ENCODE assay signal across 12 cellular contexts in the genomic region with DNA sequence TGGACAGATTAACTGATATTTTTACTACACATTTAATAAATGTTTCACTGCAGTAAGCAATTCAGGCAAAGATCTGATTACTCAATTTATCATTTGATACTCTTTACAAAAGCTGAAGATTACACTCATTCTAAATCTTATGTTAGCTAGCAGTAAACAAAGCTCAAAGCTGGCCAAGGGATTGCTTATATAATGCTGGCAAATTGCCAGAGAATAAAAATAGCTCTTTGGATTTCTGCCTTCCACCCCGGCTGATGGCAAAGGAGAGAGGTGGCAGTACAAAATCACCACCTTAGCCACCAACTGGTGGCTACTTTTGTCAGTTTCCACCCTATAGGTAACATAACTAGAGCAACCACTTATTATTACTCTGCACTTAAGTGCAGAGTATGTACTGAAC.
DNase-seq lines count a peak whose midpoint lies in the region; TF ChIP-seq lines count a peak whose summit lies in the region.
"Had no signal": no experiment of that assay in that cellular context is flagged by ENCODE, and none has a peak within 500 bp of the region (broad histone marks: within the 10 kb centered on the region; RNA-seq: fewer than 3 reads in every experiment).

No MANE protein-coding gene starts in this region.

- H3K4me1 Mint-ChIP-seq in activated T-helper 1 cell treated with anti-CD3 and anti-CD28 coated beads, Interleukin-12 subunit alpha, Interleukin-12 subunit beta, Interleukin-2, Interleukin-4 antibody, amounts not matched to agents 30 ng/mL and 10 ng/mL and 1 ng/mL, durations not matched to agents 14 hours and 24 hours and 36 hours (ENCODE audit: low read depth) = no peaks in the 10 kb centered on the region
- H3K4me1 Mint-ChIP-seq: activated CD4-positive, alpha-beta T cell treated with anti-CD3 and anti-CD28 coated beads for 36 hours had no signal

- no peaks in the 10 kb centered on the region for H3K9me3 ChIP-seq in testis

- 23 to 33% methylated on average over 1 of the region's 1 CpG for WGBS in testis, 2 donors

- H3K36me3 ChIP-seq in testis (ENCODE audit: low read depth, missing control alignments) = no peaks in the 10 kb centered on the region

- no peaks in the 10 kb centered on the region for H3K4me1 ChIP-seq in testis

- no peak for TF ChIP-seq CTCF in testis (IDR thresholded peaks at IDR 0.05)

- in situ Hi-C loops in ACHN (cut with HindIII; ENCODE audit: low pct_ligation_motif_present, low pct_unique_long_range_greater_than_20kb, low sequenced_read_pairs) = no loop called here

- no peak overlapping the region for H3K4me3 Mint-ChIP-seq in activated T-helper 1 cell treated with anti-CD3 and anti-CD28 coated beads, Interleukin-12 subunit alpha, Interleukin-12 subunit beta, Interleukin-2, Interleukin-4 antibody, amounts not matched to agents 30 ng/mL and 10 ng/mL and 1 ng/mL, durations not matched to agents 14 hours and 24 hours and 36 hours
- H3K4me3 Mint-ChIP-seq: activated CD4-positive, alpha-beta T cell treated with anti-CD3 and anti-CD28 coated beads for 36 hours had no signal

- no peaks in the 10 kb centered on the region for H3K9me3 Mint-ChIP-seq in activated T-helper 1 cell treated with anti-CD3 and anti-CD28 coated beads, Interleukin-12 subunit alpha, Interleukin-12 subunit beta, Interleukin-2, Interleukin-4 antibody, amounts not matched to agents 30 ng/mL and 10 ng/mL and 1 ng/mL, durations not matched to agents 14 hours and 24 hours and 36 hours

- no peaks in the 10 kb centered on the region for H3K36me3 Mint-ChIP-seq in activated T-helper 1 cell treated with anti-CD3 and anti-CD28 coated beads, Interleukin-12 subunit alpha, Interleukin-12 subunit beta, Interleukin-2, Interleukin-4 antibody, amounts not matched to agents 30 ng/mL and 10 ng/mL and 1 ng/mL, durations not matched to agents 14 hours and 24 hours and 36 hours (ENCODE audit: low read depth)

- no peaks in the 10 kb centered on the region for H3K27me3 ChIP-seq in testis

- H3K27ac Mint-ChIP-seq in activated T-helper 1 cell treated with anti-CD3 and anti-CD28 coated beads, Interleukin-12 subunit alpha, Interleukin-12 subunit beta, Interleukin-2, Interleukin-4 antibody, amounts not matched to agents 30 ng/mL and 10 ng/mL and 1 ng/mL, durations not matched to agents 14 hours and 24 hours and 36 hours = no peak overlapping the region
- H3K27ac Mint-ChIP-seq: activated CD4-positive, alpha-beta T cell treated with anti-CD3 and anti-CD28 coated beads for 36 hours had no signal

- no peak overlapping the region for H3K27ac ChIP-seq in testis

- DNase-seq in NCI-H2029 (lab: John Stamatoyannopoulos, UW) = peak; percentile 12
- no peak for DNase-seq in NCI-H2029 treated with DMSO at 0.1 percent for 48 hours (lab: John Stamatoyannopoulos, UW)
- DNase-seq in NCI-H2171 treated with DMSO at 0.1 percent for 48 hours (lab: John Stamatoyannopoulos, UW) = peak; percentile 58
- DNase-seq in dermis blood vessel endothelial cell = peak; percentile 12
- peak; percentile 3 for DNase-seq in putamen (ENCODE audit: low spot score)
- DNase-seq in testis = no peak
- DNase-seq in activated T-helper 1 cell treated with anti-CD3 and anti-CD28 coated beads, Interleukin-12 subunit alpha, Interleukin-12 subunit beta, Interleukin-2, Interleukin-4 antibody, amounts not matched to agents 30 ng/mL and 10 ng/mL and 1 ng/mL, durations not matched to agents 14 hours and 24 hours and 36 hours (ENCODE audit: low spot score) = no peak
- DNase-seq in ACHN = no peak
- DNase-seq: activated CD4-positive, alpha-beta T cell treated with anti-CD3 and anti-CD28 coated beads for 36 hours; GF-D8; GOT3; mammary epithelial cell had no signal

- intact Hi-C loops in testis (cut with DNase I; ENCODE audit: low total_unique reads) = no loop called here
- intact Hi-C loops in activated T-helper 1 cell treated with anti-CD3 and anti-CD28 coated beads, Interleukin-12 subunit alpha, Interleukin-12 subunit beta, Interleukin-2, Interleukin-4 antibody, amounts not matched to agents 30 ng/mL and 10 ng/mL and 1 ng/mL, durations not matched to agents 14 hours and 24 hours and 36 hours (cut with micrococcal nuclease) = no loop called here

- H3K4me3 ChIP-seq in testis = no peak overlapping the region

- no peaks in the 10 kb centered on the region for H3K27me3 Mint-ChIP-seq in activated T-helper 1 cell treated with anti-CD3 and anti-CD28 coated beads, Interleukin-12 subunit alpha, Interleukin-12 subunit beta, Interleukin-2, Interleukin-4 antibody, amounts not matched to agents 30 ng/mL and 10 ng/mL and 1 ng/mL, durations not matched to agents 14 hours and 24 hours and 36 hours (ENCODE audit: insufficient read depth)
- H3K27me3 Mint-ChIP-seq: activated CD4-positive, alpha-beta T cell treated with anti-CD3 and anti-CD28 coated beads for 36 hours had no signal

- no peak for TF ChIP-seq POLR2A in testis (IDR thresholded peaks at IDR 0.05)

Comparison
In these comparisons a context has a peak if more than half of its experiments do, and no peak if none do; other contexts are left out.
1. DNase-seq: peak in NCI-H2029 (single experiment), NCI-H2171 treated with DMSO at 0.1 percent for 48 hours (single experiment), dermis blood vessel endothelial cell (single experiment) and putamen (single experiment); none in NCI-H2029 treated with DMSO at 0.1 percent for 48 hours (single experiment), testis (single experiment), activated T-helper 1 cell treated with anti-CD3 and anti-CD28 coated beads, Interleukin-12 subunit alpha, Interleukin-12 subunit beta, Interleukin-2, Interleukin-4 antibody, amounts not matched to agents 30 ng/mL and 10 ng/mL and 1 ng/mL, durations not matched to agents 14 hours and 24 hours and 36 hours (single experiment) and ACHN (single experiment).